In the genomic region with DNA sequence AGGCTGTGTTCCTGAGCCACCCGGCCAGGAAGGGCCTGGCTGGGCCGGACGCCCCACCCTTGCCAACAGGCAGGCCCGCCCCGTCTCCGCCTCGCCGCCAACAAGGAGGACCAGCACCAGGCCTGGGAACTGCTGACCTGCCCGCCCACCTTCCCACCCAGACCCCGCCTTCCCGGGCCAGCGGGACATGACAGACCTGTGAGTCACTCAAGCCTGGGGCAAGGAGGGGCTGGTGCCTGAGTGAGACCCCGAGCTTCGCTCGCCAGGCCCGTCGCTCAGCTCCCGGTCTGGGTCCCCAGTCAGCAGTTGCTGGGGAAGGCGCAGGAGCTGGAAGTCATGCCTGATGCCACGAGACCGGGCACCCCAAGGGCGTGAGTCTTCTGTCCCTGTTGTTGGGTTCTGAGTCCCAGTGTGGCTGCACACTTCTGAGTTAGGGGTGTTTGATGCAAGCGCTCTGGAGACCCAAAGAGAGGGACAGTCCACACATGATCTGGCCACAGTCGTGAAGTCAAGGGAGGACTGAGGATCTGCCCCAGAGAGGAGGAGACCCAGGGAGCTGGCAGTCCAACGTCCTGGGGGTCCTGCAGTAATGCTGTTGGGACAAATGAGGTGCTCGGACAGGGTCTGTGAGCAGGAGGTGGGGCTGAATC, we compare ENCODE assay signal across 8 cellular contexts. TPM values are rescaled to one million over a fixed set of nuclear protein-coding genes. Genes with fewer than 3 reads are reported as not detected.
DNase-seq lines count a peak whose midpoint lies in the region; ATAC-seq, FAIRE-seq and TF ChIP-seq lines count a peak whose summit lies in the region.

A gene with protein sequence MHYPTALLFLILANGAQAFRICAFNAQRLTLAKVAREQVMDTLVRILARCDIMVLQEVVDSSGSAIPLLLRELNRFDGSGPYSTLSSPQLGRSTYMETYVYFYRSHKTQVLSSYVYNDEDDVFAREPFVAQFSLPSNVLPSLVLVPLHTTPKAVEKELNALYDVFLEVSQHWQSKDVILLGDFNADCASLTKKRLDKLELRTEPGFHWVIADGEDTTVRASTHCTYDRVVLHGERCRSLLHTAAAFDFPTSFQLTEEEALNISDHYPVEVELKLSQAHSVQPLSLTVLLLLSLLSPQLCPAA (minus strand): TSS at position 33 of the 650 bp plus-strand sequence. CDS start 3,686 bp downstream, outside the sequence.

- ATAC-seq in GM19438 (IDR thresholded peaks at IDR 0.05; ENCODE audit: low read depth, unreplicated experiment) = peak; percentile 43
- no peak for ATAC-seq in GM18873 (IDR thresholded peaks at IDR 0.05; ENCODE audit: low FRiP score, unreplicated experiment)

- no peaks in the 10 kb centered on the region for H3K9me3 ChIP-seq in mammary epithelial cell (replicated peaks; ENCODE audit: insufficient read depth, low read length)
- no peaks in the 10 kb centered on the region for H3K9me3 ChIP-seq in keratinocyte (ENCODE audit: control insufficient read depth, low read depth, low read length)
- H3K9me3 ChIP-seq in spleen = no peaks in the 10 kb centered on the region

- DNase-seq in AG10803 (ENCODE audit: low read depth) = peak; percentile 76
- peak; percentile 86 for DNase-seq in OCI-M1 (lab: John Stamatoyannopoulos, UW)
- peak; percentile 55 for DNase-seq in mammary epithelial cell
- no peak for DNase-seq in keratinocyte (ENCODE audit: low read depth, low spot score)
- peak; percentile 95 for DNase-seq in spleen
- DNase-seq in NCI-H1417 treated with DMSO at 0.1 percent for 48 hours (lab: John Stamatoyannopoulos, UW) = no peak

- no peaks in the 10 kb centered on the region for H4K20me1 ChIP-seq in mammary epithelial cell (ENCODE audit: insufficient read depth, low read length)
- H4K20me1 ChIP-seq in keratinocyte (ENCODE audit: control insufficient read depth, extremely low read depth, insufficient read depth, low read length) = no peaks in the 10 kb centered on the region

- intact Hi-C loops in mammary epithelial cell (cut with micrococcal nuclease) (no loop called here), spleen (cut with DNase I; ENCODE audit: low total_unique reads) (no loop called here)

- CTCF ChIA-PET in mammary epithelial cell (lab: Charles Lee; ENCODE audit: low non-redundant PET) = no interaction called here

- TF ChIP-seq CTCF in AG10803 (conservative IDR thresholded peaks at IDR 0.05; ENCODE audit: low read length) (no peak), mammary epithelial cell (conservative IDR thresholded peaks at IDR 0.05 in 1 of 2, IDR thresholded peaks at IDR 0.05 in 1 of 2; ENCODE audit: extremely low read depth in 1 of 2, insufficient read depth in 1 of 2, low read depth in 1 of 2, low read length in 2 of 2) (no peak), keratinocyte (optimal IDR thresholded peaks at IDR 0.05 in 1 of 3, IDR thresholded peaks at IDR 0.05 in 1 of 3, conservative IDR thresholded peaks at IDR 0.05 in 1 of 3; ENCODE audit: extremely low read depth in 1 of 3, insufficient read depth in 2 of 3, low read length in 3 of 3) (no peak), spleen (IDR thresholded peaks at IDR 0.05 in 8 of 11, conservative IDR thresholded peaks at IDR 0.05 in 3 of 11) (no peak)

- in situ Hi-C loops in mammary epithelial cell (cut with MboI; ENCODE audit: low sequenced_read_pairs in 2 of 2) = no loop called here

- H3K27ac ChIP-seq in mammary epithelial cell (ENCODE audit: insufficient read depth, low read depth, low read length) = no peak within 1 kb of the TSS
- H3K27ac ChIP-seq in keratinocyte (ENCODE audit: control insufficient read depth, insufficient read depth, low read length) = peak within 1 kb of the TSS; percentile 26
- peak within 1 kb of the TSS; percentile 53 to 98 (median 85) for H3K27ac ChIP-seq in spleen

- H3K27me3 ChIP-seq in mammary epithelial cell (ENCODE audit: insufficient read depth, low read length) (no peaks in the 10 kb centered on the region), keratinocyte (ENCODE audit: control insufficient read depth, extremely low read depth, insufficient read depth, low read length) (no peaks in the 10 kb centered on the region), spleen (replicated peaks in 1 of 7) (no peaks in the 10 kb centered on the region)

- no peak for TF ChIP-seq POLR2A in spleen (IDR thresholded peaks at IDR 0.05)

- peaks cover 6% of the 10 kb centered on the region for H3K79me2 ChIP-seq in mammary epithelial cell (ENCODE audit: insufficient read depth, low read length)
- no peaks in the 10 kb centered on the region for H3K79me2 ChIP-seq in keratinocyte (ENCODE audit: control insufficient read depth, insufficient read depth, low read length)

- peaks cover 23% of the 10 kb centered on the region for H3K4me1 ChIP-seq in mammary epithelial cell (ENCODE audit: insufficient read depth, low read length)
- peaks cover 17% of the 10 kb centered on the region for H3K4me1 ChIP-seq in keratinocyte (ENCODE audit: control insufficient read depth, extremely low read depth, insufficient read depth, low read length)
- peaks cover 0 to 52% (median 36%) of the 10 kb centered on the region in 6 donors for H3K4me1 ChIP-seq in spleen

- H3K9ac ChIP-seq in mammary epithelial cell (ENCODE audit: insufficient read depth, low read length) = no peak within 1 kb of the TSS
- peak within 1 kb of the TSS; percentile 33 for H3K9ac ChIP-seq in keratinocyte (ENCODE audit: control insufficient read depth, extremely low read depth, insufficient read depth, low read length)

- peak within 1 kb of the TSS; percentile 55 for H3K4me3 ChIP-seq in AG10803 (ENCODE audit: low read length)
- peak within 1 kb of the TSS in 1 of 3 experiments; percentile 34 for H3K4me3 ChIP-seq in mammary epithelial cell (replicated peaks in 1 of 3; ENCODE audit: insufficient read depth in 1 of 3, low read depth in 2 of 3, low read length in 3 of 3)
- H3K4me3 ChIP-seq in keratinocyte (ENCODE audit: control insufficient read depth in 2 of 3, extremely low read depth in 1 of 3, insufficient read depth in 2 of 3, low read depth in 1 of 3, low read length in 3 of 3) = peak within 1 kb of the TSS; percentile 45 to 51 (median 49)
- peak within 1 kb of the TSS; percentile 0 to 63 (median 28) for H3K4me3 ChIP-seq in spleen

- no peaks in the 10 kb centered on the region for H3K9me1 ChIP-seq in keratinocyte (ENCODE audit: control insufficient read depth, extremely low read depth, insufficient read depth, low read length)

- H3K4me2 ChIP-seq in mammary epithelial cell (ENCODE audit: insufficient read depth, low read depth, low read length) = peak within 1 kb of the TSS; percentile 57
- H3K4me2 ChIP-seq in keratinocyte (ENCODE audit: control insufficient read depth, extremely low read depth, insufficient read depth, low read depth, low read length) = peak within 1 kb of the TSS; percentile 66

- FAIRE-seq in keratinocyte (lab: Jason Lieb, UNC) = no peak

- BruUV-seq in mammary epithelial cell (replicated peaks; lab: Mats Ljungman, UMichigan) = no TSS peak

- dilution Hi-C loops in mammary epithelial cell (cut with HindIII; ENCODE audit: low sequenced_read_pairs) = no loop called here
- dilution Hi-C loops in keratinocyte (cut with MboI; ENCODE audit: extremely low pct_ligation_motif_present, low sequenced_read_pairs) = no loop called here

- no peak within 1 kb of the TSS for H2AFZ ChIP-seq in mammary epithelial cell (ENCODE audit: low read depth, low read length)
- H2AFZ ChIP-seq in keratinocyte (ENCODE audit: control insufficient read depth, low read length) = no peak within 1 kb of the TSS

- WGBS in mammary epithelial cell (ENCODE audit: low coverage, missing lambda C conversion rate) = 77% methylated on average over 9 of the region's 26 CpGs
- 26 to 66% (median 31%) methylated on average over 11 to 26 of the region's 26 CpGs for WGBS in spleen, 5 donors

- H3K36me3 ChIP-seq in mammary epithelial cell (ENCODE audit: insufficient read depth, low read length) (no peaks in the 10 kb centered on the region), keratinocyte (ENCODE audit: control insufficient read depth in 2 of 2, extremely low read depth in 1 of 2, insufficient read depth in 2 of 2, low read length in 2 of 2) (peaks cover 0 to 1% of the 10 kb centered on the region in 2 experiments), spleen (peaks cover 0 to 23% (median 0%) of the 10 kb centered on the region in 6 donors)

RNA-seq across cellular contexts. Expression of the gene that starts here (rescaled TPM):
- 10 to 100 TPM; 17.8 to 30.5 TPM for total RNA-seq in mammary epithelial cell
- polyA plus RNA-seq in mammary epithelial cell = 25.2 TPM
- polyA minus RNA-seq in mammary epithelial cell = 20.6 TPM
- polyA plus RNA-seq in keratinocyte = 16.7 to 37.6 TPM (median 17.1 TPM) in 3 replicates
- polyA plus RNA-seq in keratinocyte (2011; ENCODE audit: low read depth) = 3.3 TPM
- polyA plus RNA-seq in keratinocyte (2011; cell fraction: cytosol; rRNA removed) = 17.5 and 29.0 TPM in 2 replicates
- polyA plus RNA-seq in keratinocyte (2011; cell fraction: nucleus; rRNA removed) = 26.2 and 31.3 TPM in 2 replicates
- polyA plus RNA-seq in keratinocyte (2012; ENCODE audit: low replicate concordance) = 16.0 and 24.6 TPM in 2 replicates
- 19.7 to 50.7 TPM (median 32.4 TPM) in 3 replicates for polyA minus RNA-seq in keratinocyte
- 21.1 TPM for polyA minus RNA-seq in keratinocyte (2011; cell fraction: cytosol; rRNA and poly(A)+ RNA removed)
- 15.4 and 18.8 TPM in 2 replicates for polyA minus RNA-seq in keratinocyte (2011; cell fraction: nucleus; rRNA and poly(A)+ RNA removed)
- total RNA-seq in spleen = 10 to 100 TPM; 25.9 to 54.5 (median 43.5) TPM
- polyA plus RNA-seq in spleen = 10 to 100 TPM; 18.1 to 26.5 (median 22.5) TPM

Comparison
In these comparisons a context has a peak if more than half of its experiments do, and no peak if none do; other contexts are left out.
1. DNase-seq: peak in AG10803 (single experiment), OCI-M1 (single experiment), mammary epithelial cell (single experiment) and spleen (single experiment); none in keratinocyte (single experiment) and NCI-H1417 treated with DMSO at 0.1 percent for 48 hours (single experiment).